In the genomic region with DNA sequence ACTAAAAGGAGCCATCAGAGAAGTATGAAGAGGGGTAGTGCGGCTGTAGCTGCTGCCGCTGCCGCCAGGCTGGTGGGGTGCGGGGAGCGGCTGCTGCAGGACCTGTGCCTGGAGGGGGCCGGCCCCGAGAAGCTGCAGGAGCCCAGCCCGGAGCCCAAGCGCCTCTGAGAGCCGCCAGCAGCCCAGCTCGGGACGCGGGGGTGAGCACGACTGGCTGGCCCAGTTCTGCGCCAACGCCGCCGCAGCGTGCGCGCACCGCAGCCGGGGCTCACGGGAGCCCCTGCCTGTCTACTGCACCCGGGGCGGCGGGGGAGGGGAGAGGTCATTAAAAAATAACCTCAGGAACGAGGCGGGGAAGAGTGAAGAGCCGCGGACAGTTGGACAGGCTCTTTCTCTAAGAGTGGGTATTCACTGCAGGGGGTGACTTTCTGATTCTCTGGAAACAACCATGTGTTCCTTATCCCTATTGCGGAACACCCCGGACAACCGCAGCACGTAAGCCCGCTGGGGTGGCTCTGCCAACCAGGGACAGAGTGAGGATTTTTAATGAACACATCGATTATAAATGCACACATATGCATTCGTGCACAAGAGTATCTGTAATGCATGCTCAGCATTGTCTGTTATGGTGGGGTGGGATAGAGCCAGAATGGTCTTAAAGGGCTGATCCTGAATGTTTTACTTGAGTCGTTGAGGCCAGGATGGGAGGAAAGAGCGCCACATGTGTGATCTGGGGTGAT, we compare ENCODE assay signal across 8 cellular contexts. TPM values are rescaled to one million over a fixed set of nuclear protein-coding genes. Genes with fewer than 3 reads are reported as not detected.
DNase-seq lines count a peak whose midpoint lies in the region; ATAC-seq and TF ChIP-seq lines count a peak whose summit lies in the region.

No MANE protein-coding gene starts in this region.

- H3K4me3 Mint-ChIP-seq in activated CD4-positive, alpha-beta memory T cell treated with anti-CD3 and anti-CD28 coated beads for 36 hours: peak overlapping the region; percentile 36
- H3K4me3 Mint-ChIP-seq in activated CD4-positive, alpha-beta memory T cell treated with anti-CD3 and anti-CD28 coated beads, Interleukin-2, amount 10 ng/mL, durations not matched to agents 7 days and 5 days: no peak overlapping the region

- H3K4me3 ChIP-seq in ovary: peak overlapping the region; percentile 9

- no peaks in the 10 kb centered on the region for H3K9me3 ChIP-seq in ovary

- POLR2A ChIA-PET in activated CD4-positive, alpha-beta memory T cell treated with anti-CD3 and anti-CD28 coated beads for 36 hours (lab: Charles Lee): no interaction called here
- POLR2A ChIA-PET in activated CD4-positive, alpha-beta memory T cell treated with anti-CD3 and anti-CD28 coated beads, Interleukin-2, amount 10 ng/mL, durations not matched to agents 7 days and 5 days (lab: Charles Lee): no interaction called here

- H3K4me1 Mint-ChIP-seq in activated CD4-positive, alpha-beta memory T cell treated with anti-CD3 and anti-CD28 coated beads for 36 hours (ENCODE audit: low read depth): peaks cover 6% of the 10 kb centered on the region
- H3K4me1 Mint-ChIP-seq in activated CD4-positive, alpha-beta memory T cell treated with anti-CD3 and anti-CD28 coated beads, Interleukin-2, amount 10 ng/mL, durations not matched to agents 7 days and 5 days: peaks cover 2% of the 10 kb centered on the region

- no peaks in the 10 kb centered on the region for H3K36me3 Mint-ChIP-seq in activated CD4-positive, alpha-beta memory T cell treated with anti-CD3 and anti-CD28 coated beads for 36 hours
- H3K36me3 Mint-ChIP-seq in activated CD4-positive, alpha-beta memory T cell treated with anti-CD3 and anti-CD28 coated beads, Interleukin-2, amount 10 ng/mL, durations not matched to agents 7 days and 5 days (ENCODE audit: low read depth): no peaks in the 10 kb centered on the region

- peaks cover 4% of the 10 kb centered on the region for H3K4me1 ChIP-seq in ovary (ENCODE audit: insufficient read depth)

- 2 to 4% (median 2%) methylated on average over 40 of the region's 40 CpGs for WGBS in ovary, 3 donors

- CTCF ChIA-PET in activated CD4-positive, alpha-beta memory T cell treated with anti-CD3 and anti-CD28 coated beads for 36 hours (lab: Charles Lee): no interaction called here
- CTCF ChIA-PET in activated CD4-positive, alpha-beta memory T cell treated with anti-CD3 and anti-CD28 coated beads, Interleukin-2, amount 10 ng/mL, durations not matched to agents 7 days and 5 days (lab: Charles Lee): no interaction called here

- H3K9me3 Mint-ChIP-seq in activated CD4-positive, alpha-beta memory T cell treated with anti-CD3 and anti-CD28 coated beads for 36 hours: no peaks in the 10 kb centered on the region
- H3K9me3 Mint-ChIP-seq in activated CD4-positive, alpha-beta memory T cell treated with anti-CD3 and anti-CD28 coated beads, Interleukin-2, amount 10 ng/mL, durations not matched to agents 7 days and 5 days: no peaks in the 10 kb centered on the region

- intact Hi-C loops in activated CD4-positive, alpha-beta memory T cell treated with anti-CD3 and anti-CD28 coated beads for 36 hours (cut with micrococcal nuclease): no loop called here
- intact Hi-C loops in head of caudate nucleus (cut with DNase I): no loop called here
- intact Hi-C loops in ovary (cut with DNase I): no loop called here

- DNase-seq in activated CD4-positive, alpha-beta memory T cell treated with anti-CD3 and anti-CD28 coated beads for 36 hours: peak; percentile 12
- no peak for DNase-seq in activated CD4-positive, alpha-beta memory T cell treated with anti-CD3 and anti-CD28 coated beads, Interleukin-2, amount 10 ng/mL, durations not matched to agents 7 days and 5 days
- peak; percentile 31 for DNase-seq in activated T-cell treated with anti-CD3 and anti-CD28 coated beads, Interleukin-2, amount 50 U/mL, for 1 hour
- DNase-seq in head of caudate nucleus: peak in 41 of 42 donors; percentile 21 to 78 (median 59)
- peak; percentile 16 to 59 (median 26) for DNase-seq in ovary
- DNase-seq in glomerular visceral epithelial cell (ENCODE audit: extremely low spot score): no peak

- TF ChIP-seq EP300 in ovary (IDR thresholded peaks at IDR 0.05): no peak

- no peaks in the 10 kb centered on the region for H3K27me3 ChIP-seq in ovary

- peaks cover 38% of the 10 kb centered on the region for H3K27me3 Mint-ChIP-seq in activated CD4-positive, alpha-beta memory T cell treated with anti-CD3 and anti-CD28 coated beads for 36 hours
- peaks cover 40% of the 10 kb centered on the region for H3K27me3 Mint-ChIP-seq in activated CD4-positive, alpha-beta memory T cell treated with anti-CD3 and anti-CD28 coated beads, Interleukin-2, amount 10 ng/mL, durations not matched to agents 7 days and 5 days

- H3K27ac ChIP-seq in ovary: no peak overlapping the region

- ATAC-seq in HG03103 (IDR thresholded peaks at IDR 0.05; ENCODE audit: low read depth, unreplicated experiment) (peak; percentile 49), GM21515 (IDR thresholded peaks at IDR 0.05; ENCODE audit: unreplicated experiment) (no peak)

- TF ChIP-seq CTCF in ovary (IDR thresholded peaks at IDR 0.05): no peak

- no peak overlapping the region for H3K27ac Mint-ChIP-seq in activated CD4-positive, alpha-beta memory T cell treated with anti-CD3 and anti-CD28 coated beads for 36 hours
- H3K27ac Mint-ChIP-seq in activated CD4-positive, alpha-beta memory T cell treated with anti-CD3 and anti-CD28 coated beads, Interleukin-2, amount 10 ng/mL, durations not matched to agents 7 days and 5 days: no peak overlapping the region

- no peaks in the 10 kb centered on the region for H3K36me3 ChIP-seq in ovary

- no peak for TF ChIP-seq POLR2A in ovary (IDR thresholded peaks at IDR 0.05)

RNA-seq across cellular contexts. Expression of gene GAS2, which starts 0.5 kb away (rescaled TPM):
- total RNA-seq in activated CD4-positive, alpha-beta memory T cell treated with anti-CD3 and anti-CD28 coated beads for 36 hours: 1 to 10 TPM in 1 of 2 experiments, under 1 TPM in 1; 0.85 to 1.1 TPM
- total RNA-seq in activated CD4-positive, alpha-beta memory T cell treated with anti-CD3 and anti-CD28 coated beads, Interleukin-2, amount 10 ng/mL, durations not matched to agents 7 days and 5 days: 1 to 10 TPM; 1.1 to 1.2 TPM
- total RNA-seq in ovary: 1 to 10 TPM; 3.0 to 10.0 (median 4.2) TPM
- 1 to 10 TPM in 1 of 2 donors, under 1 TPM in 1; 0.76 to 1.1 TPM for polyA plus RNA-seq in ovary

RNA-seq across cellular contexts. Expression of gene FANCF, which starts 41.2 kb away (rescaled TPM):
- 10 to 100 TPM; 10.5 to 11.1 TPM for total RNA-seq in activated CD4-positive, alpha-beta memory T cell treated with anti-CD3 and anti-CD28 coated beads for 36 hours
- total RNA-seq in activated CD4-positive, alpha-beta memory T cell treated with anti-CD3 and anti-CD28 coated beads, Interleukin-2, amount 10 ng/mL, durations not matched to agents 7 days and 5 days: 10 to 100 TPM; 13.2 to 13.6 TPM
- 10 to 100 TPM in 5 of 7 donors, 1 to 10 TPM in 2; 4.3 to 14.6 (median 12.0) TPM for total RNA-seq in ovary
- 10 to 100 TPM in 1 of 2 donors, 1 to 10 TPM in 1; 7.1 to 10.7 TPM for polyA plus RNA-seq in ovary

Comparison
In these comparisons a context has a peak if more than half of its experiments do, and no peak if none do; other contexts are left out.
1. DNase-seq: peak in activated CD4-positive, alpha-beta memory T cell treated with anti-CD3 and anti-CD28 coated beads for 36 hours (single experiment), activated T-cell treated with anti-CD3 and anti-CD28 coated beads, Interleukin-2, amount 50 U/mL, for 1 hour (single experiment), head of caudate nucleus (41 of 42) and ovary (5 of 5); none in activated CD4-positive, alpha-beta memory T cell treated with anti-CD3 and anti-CD28 coated beads, Interleukin-2, amount 10 ng/mL, durations not matched to agents 7 days and 5 days (single experiment) and glomerular visceral epithelial cell (single experiment).